In the genomic region with DNA sequence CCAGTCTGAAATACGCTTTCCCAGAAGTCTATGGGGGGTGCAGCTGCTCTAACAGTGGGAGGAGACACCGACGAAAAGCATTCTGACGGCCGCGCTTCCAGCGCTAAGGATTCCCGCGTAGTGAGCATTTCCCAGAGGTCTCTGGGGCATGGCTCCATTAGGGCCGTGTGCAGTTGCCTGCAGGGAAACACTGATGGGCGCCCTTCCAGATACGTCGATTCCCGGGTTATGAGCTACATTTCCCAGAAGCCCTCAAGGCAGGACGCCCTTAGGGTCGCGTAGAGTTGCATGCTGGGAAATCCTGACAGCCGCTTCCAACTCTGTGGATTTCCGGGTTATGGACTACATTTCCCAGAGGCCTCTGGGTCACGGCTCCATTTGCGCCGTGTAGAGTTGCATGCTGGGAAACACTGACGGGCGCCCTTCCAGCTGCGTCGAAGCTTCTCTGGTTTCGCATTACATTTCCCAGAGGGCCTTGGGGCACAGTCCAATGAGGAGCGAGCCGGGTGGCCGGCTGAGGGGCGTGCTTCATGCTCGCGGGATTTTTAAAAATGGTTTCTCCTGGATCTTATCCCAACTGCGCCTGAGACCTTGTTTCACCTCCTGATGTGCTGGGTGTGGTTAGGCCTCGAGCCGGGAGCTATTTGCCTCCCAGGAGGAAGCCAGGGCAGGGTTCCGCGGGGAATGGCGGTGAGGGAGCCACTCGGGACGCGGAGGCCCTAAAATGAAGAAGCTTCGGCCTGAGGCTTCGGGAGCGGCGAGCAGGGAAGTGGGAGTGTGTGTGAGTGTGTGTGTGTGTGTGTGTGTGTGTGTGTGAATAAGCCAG, we compare ENCODE assay signal across 1 cellular context.
TF ChIP-seq lines count a peak whose summit lies in the region.

No MANE protein-coding gene starts in this region.

TF ChIP-seq in K562, 482 proteins besides CTCF, POLR2A, EP300 and RAD21 (continued from another document and continues in another):
- TF ChIP-seq, protein P1, sequence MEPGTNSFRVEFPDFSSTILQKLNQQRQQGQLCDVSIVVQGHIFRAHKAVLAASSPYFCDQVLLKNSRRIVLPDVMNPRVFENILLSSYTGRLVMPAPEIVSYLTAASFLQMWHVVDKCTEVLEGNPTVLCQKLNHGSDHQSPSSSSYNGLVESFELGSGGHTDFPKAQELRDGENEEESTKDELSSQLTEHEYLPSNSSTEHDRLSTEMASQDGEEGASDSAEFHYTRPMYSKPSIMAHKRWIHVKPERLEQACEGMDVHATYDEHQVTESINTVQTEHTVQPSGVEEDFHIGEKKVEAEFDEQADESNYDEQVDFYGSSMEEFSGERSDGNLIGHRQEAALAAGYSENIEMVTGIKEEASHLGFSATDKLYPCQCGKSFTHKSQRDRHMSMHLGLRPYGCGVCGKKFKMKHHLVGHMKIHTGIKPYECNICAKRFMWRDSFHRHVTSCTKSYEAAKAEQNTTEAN (CRISPR knock-in tag; IDR thresholded peaks at IDR 0.05): no peak
- TF ChIP-seq, protein P2, sequence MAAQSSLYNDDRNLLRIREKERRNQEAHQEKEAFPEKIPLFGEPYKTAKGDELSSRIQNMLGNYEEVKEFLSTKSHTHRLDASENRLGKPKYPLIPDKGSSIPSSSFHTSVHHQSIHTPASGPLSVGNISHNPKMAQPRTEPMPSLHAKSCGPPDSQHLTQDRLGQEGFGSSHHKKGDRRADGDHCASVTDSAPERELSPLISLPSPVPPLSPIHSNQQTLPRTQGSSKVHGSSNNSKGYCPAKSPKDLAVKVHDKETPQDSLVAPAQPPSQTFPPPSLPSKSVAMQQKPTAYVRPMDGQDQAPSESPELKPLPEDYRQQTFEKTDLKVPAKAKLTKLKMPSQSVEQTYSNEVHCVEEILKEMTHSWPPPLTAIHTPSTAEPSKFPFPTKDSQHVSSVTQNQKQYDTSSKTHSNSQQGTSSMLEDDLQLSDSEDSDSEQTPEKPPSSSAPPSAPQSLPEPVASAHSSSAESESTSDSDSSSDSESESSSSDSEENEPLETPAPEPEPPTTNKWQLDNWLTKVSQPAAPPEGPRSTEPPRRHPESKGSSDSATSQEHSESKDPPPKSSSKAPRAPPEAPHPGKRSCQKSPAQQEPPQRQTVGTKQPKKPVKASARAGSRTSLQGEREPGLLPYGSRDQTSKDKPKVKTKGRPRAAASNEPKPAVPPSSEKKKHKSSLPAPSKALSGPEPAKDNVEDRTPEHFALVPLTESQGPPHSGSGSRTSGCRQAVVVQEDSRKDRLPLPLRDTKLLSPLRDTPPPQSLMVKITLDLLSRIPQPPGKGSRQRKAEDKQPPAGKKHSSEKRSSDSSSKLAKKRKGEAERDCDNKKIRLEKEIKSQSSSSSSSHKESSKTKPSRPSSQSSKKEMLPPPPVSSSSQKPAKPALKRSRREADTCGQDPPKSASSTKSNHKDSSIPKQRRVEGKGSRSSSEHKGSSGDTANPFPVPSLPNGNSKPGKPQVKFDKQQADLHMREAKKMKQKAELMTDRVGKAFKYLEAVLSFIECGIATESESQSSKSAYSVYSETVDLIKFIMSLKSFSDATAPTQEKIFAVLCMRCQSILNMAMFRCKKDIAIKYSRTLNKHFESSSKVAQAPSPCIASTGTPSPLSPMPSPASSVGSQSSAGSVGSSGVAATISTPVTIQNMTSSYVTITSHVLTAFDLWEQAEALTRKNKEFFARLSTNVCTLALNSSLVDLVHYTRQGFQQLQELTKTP (IDR thresholded peaks at IDR 0.05; ENCODE audit: low read depth in 1 of 2, partially characterized antibody in 2 of 2): peak in 1 of 2 experiments; percentile 98
- TF ChIP-seq ZNF668 (CRISPR knock-in tag; IDR thresholded peaks at IDR 0.05) (no peak), NR2C1 (IDR thresholded peaks at IDR 0.05) (peak; percentile 75), NR2C1 (tag; IDR thresholded peaks at IDR 0.05) (peak; percentile 93), ZNF197 (CRISPR knock-in tag; IDR thresholded peaks at IDR 0.05; ENCODE audit: low read depth) (peak; percentile 86; the same call in 1 of the 2 replicates), HLTF (IDR thresholded peaks at IDR 0.05) (0 out of 2 replicates have a peak, but pooled peaks have one; percentile 28), TAF15 (IDR thresholded peaks at IDR 0.05; ENCODE audit: low read depth, low read length) (no peak), SAP30 (IDR thresholded peaks at IDR 0.05; ENCODE audit: borderline replicate concordance, insufficient read depth, low read depth, low read length, poor library complexity, severe bottlenecking) (peak; percentile 79), ILF3 (IDR thresholded peaks at IDR 0.05; ENCODE audit: borderline replicate concordance) (no peak), ZNF143 (CRISPR knock-in tag; IDR thresholded peaks at IDR 0.05) (peak; percentile 91), SAFB2 (IDR thresholded peaks at IDR 0.05; ENCODE audit: borderline replicate concordance, low read depth, low read length, severe bottlenecking) (no peak), SRSF1 (IDR thresholded peaks at IDR 0.05; ENCODE audit: low read depth, low read length) (no peak), FOXK2 (conservative IDR thresholded peaks at IDR 0.05 in 1 of 2, IDR thresholded peaks at IDR 0.05 in 1 of 2; ENCODE audit: low read depth in 2 of 2) (0 out of 4 replicates have a peak, but pooled peaks of 1 of the 2 experiments have one; percentile 35), CBFA2T2 (conservative IDR thresholded peaks at IDR 0.05) (no peak), SP1 (CRISPR knock-in tag; IDR thresholded peaks at IDR 0.05) (0 out of 2 replicates have a peak, but pooled peaks have one; percentile 33), L3MBTL2 (IDR thresholded peaks at IDR 0.05) (peak; percentile 96), E2F3 (CRISPR knock-in tag; IDR thresholded peaks at IDR 0.05) (peak; percentile 77), ZNF584 (CRISPR knock-in tag; IDR thresholded peaks at IDR 0.05; ENCODE audit: low read depth) (0 out of 2 replicates have a peak, but pooled peaks have one; percentile 27), ATF1 (CRISPR knock-in tag; IDR thresholded peaks at IDR 0.05) (0 out of 2 replicates have a peak, but pooled peaks have one; percentile 42), ATF1 (tag; IDR thresholded peaks at IDR 0.05) (peak; percentile 96), ZC3H11A (IDR thresholded peaks at IDR 0.05; ENCODE audit: low read depth, low read length) (no peak), ZNF212 (CRISPR knock-in tag; IDR thresholded peaks at IDR 0.05) (no peak), TCF7L2 (IDR thresholded peaks at IDR 0.05; ENCODE audit: low read depth, low read length) (peak; percentile 67; the same call in 1 of the 2 replicates), ELF1 (tag; IDR thresholded peaks at IDR 0.05) (peak; percentile 97), DPF2 (IDR thresholded peaks at IDR 0.05) (no peak), ARNT (IDR thresholded peaks at IDR 0.05) (peak in 1 of 2 experiments; percentile 79; a peak in 1 of 4 replicates), FOSL1 (tag; conservative IDR thresholded peaks at IDR 0.05) (peak; percentile 40; the same call in 1 of the 2 replicates), ETV6 (IDR thresholded peaks at IDR 0.05; ENCODE audit: borderline replicate concordance in 1 of 2, low read depth in 2 of 2, low read length in 1 of 2) (no peak), ETV6 (CRISPR knock-in tag; IDR thresholded peaks at IDR 0.05; ENCODE audit: borderline replicate concordance) (no peak), HNRNPLL (IDR thresholded peaks at IDR 0.05; ENCODE audit: low read depth, low read length, poor library complexity, severe bottlenecking) (peak; percentile 47), CREM (IDR thresholded peaks at IDR 0.05; ENCODE audit: low read depth) (peak; percentile 95), SRSF7 (optimal IDR thresholded peaks at IDR 0.05; ENCODE audit: low read depth, low read length) (no peak), TRIM24 (IDR thresholded peaks at IDR 0.05) (0 out of 4 replicates have a peak, but pooled peaks of 1 of the 2 experiments have one; percentile 6), ZNF76 (CRISPR knock-in tag; IDR thresholded peaks at IDR 0.05; ENCODE audit: borderline replicate concordance) (peak; percentile 83)
- TF ChIP-seq, protein P3, sequence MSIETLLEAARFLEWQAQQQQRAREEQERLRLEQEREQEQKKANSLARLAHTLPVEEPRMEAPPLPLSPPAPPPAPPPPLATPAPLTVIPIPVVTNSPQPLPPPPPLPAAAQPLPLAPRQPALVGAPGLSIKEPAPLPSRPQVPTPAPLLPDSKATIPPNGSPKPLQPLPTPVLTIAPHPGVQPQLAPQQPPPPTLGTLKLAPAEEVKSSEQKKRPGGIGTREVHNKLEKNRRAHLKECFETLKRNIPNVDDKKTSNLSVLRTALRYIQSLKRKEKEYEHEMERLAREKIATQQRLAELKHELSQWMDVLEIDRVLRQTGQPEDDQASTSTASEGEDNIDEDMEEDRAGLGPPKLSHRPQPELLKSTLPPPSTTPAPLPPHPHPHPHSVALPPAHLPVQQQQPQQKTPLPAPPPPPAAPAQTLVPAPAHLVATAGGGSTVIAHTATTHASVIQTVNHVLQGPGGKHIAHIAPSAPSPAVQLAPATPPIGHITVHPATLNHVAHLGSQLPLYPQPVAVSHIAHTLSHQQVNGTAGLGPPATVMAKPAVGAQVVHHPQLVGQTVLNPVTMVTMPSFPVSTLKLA (conservative IDR thresholded peaks at IDR 0.05): peak; percentile 42 to 70; a peak in 3 of 4 replicates
- TF ChIP-seq, protein P4, sequence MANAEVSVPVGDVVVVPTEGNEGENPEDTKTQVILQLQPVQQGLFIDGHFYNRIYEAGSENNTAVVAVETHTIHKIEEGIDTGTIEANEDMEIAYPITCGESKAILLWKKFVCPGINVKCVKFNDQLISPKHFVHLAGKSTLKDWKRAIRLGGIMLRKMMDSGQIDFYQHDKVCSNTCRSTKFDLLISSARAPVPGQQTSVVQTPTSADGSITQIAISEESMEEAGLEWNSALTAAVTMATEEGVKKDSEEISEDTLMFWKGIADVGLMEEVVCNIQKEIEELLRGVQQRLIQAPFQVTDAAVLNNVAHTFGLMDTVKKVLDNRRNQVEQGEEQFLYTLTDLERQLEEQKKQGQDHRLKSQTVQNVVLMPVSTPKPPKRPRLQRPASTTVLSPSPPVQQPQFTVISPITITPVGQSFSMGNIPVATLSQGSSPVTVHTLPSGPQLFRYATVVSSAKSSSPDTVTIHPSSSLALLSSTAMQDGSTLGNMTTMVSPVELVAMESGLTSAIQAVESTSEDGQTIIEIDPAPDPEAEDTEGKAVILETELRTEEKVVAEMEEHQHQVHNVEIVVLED (CRISPR knock-in tag; IDR thresholded peaks at IDR 0.05): peak; percentile 87
- TF ChIP-seq, protein P5, sequence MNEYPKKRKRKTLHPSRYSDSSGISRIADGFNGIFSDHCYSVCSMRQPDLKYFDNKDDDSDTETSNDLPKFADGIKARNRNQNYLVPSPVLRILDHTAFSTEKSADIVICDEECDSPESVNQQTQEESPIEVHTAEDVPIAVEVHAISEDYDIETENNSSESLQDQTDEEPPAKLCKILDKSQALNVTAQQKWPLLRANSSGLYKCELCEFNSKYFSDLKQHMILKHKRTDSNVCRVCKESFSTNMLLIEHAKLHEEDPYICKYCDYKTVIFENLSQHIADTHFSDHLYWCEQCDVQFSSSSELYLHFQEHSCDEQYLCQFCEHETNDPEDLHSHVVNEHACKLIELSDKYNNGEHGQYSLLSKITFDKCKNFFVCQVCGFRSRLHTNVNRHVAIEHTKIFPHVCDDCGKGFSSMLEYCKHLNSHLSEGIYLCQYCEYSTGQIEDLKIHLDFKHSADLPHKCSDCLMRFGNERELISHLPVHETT (CRISPR knock-in tag; conservative IDR thresholded peaks at IDR 0.05 in 1 of 2, IDR thresholded peaks at IDR 0.05 in 1 of 2): peak in 1 of 2 experiments; percentile 68; a peak in 2 of 4 replicates
- TF ChIP-seq, protein P6, sequence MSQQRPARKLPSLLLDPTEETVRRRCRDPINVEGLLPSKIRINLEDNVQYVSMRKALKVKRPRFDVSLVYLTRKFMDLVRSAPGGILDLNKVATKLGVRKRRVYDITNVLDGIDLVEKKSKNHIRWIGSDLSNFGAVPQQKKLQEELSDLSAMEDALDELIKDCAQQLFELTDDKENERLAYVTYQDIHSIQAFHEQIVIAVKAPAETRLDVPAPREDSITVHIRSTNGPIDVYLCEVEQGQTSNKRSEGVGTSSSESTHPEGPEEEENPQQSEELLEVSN (IDR thresholded peaks at IDR 0.05; ENCODE audit: borderline replicate concordance in 1 of 2, extremely low read depth in 1 of 2, insufficient read depth in 1 of 2, insufficient read length in 1 of 2, low read depth in 1 of 2, low read length in 1 of 2, poor library complexity in 1 of 2, severe bottlenecking in 1 of 2): peak; percentile 80 to 94
- TF ChIP-seq, protein P7, sequence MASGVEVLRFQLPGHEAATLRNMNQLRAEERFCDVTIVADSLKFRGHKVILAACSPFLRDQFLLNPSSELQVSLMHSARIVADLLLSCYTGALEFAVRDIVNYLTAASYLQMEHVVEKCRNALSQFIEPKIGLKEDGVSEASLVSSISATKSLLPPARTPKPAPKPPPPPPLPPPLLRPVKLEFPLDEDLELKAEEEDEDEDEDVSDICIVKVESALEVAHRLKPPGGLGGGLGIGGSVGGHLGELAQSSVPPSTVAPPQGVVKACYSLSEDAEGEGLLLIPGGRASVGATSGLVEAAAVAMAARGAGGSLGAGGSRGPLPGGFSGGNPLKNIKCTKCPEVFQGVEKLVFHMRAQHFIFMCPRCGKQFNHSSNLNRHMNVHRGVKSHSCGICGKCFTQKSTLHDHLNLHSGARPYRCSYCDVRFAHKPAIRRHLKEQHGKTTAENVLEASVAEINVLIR (CRISPR knock-in tag; IDR thresholded peaks at IDR 0.05): peak; percentile 62; the same call in 1 of the 2 replicates
- TF ChIP-seq, protein P8, sequence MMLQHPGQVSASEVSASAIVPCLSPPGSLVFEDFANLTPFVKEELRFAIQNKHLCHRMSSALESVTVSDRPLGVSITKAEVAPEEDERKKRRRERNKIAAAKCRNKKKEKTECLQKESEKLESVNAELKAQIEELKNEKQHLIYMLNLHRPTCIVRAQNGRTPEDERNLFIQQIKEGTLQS (IDR thresholded peaks at IDR 0.05): no peak
- TF ChIP-seq, protein P8 (CRISPR knock-in tag; conservative IDR thresholded peaks at IDR 0.05): peak; percentile 28; the same call in 1 of the 2 replicates
- TF ChIP-seq, protein P9, sequence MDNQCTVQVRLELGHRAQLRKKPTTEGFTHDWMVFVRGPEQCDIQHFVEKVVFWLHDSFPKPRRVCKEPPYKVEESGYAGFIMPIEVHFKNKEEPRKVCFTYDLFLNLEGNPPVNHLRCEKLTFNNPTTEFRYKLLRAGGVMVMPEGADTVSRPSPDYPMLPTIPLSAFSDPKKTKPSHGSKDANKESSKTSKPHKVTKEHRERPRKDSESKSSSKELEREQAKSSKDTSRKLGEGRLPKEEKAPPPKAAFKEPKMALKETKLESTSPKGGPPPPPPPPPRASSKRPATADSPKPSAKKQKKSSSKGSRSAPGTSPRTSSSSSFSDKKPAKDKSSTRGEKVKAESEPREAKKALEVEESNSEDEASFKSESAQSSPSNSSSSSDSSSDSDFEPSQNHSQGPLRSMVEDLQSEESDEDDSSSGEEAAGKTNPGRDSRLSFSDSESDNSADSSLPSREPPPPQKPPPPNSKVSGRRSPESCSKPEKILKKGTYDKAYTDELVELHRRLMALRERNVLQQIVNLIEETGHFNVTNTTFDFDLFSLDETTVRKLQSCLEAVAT (IDR thresholded peaks at IDR 0.05): peak in 1 of 2 experiments; percentile 57; a peak in 1 of 4 replicates
